27 cellular contexts compared by ENCODE assay signal in genomic region chr1:14326857-14327256, GRCh38.
"Had no signal": no experiment of that assay in that cellular context is flagged by ENCODE, and none has a peak within 500 bp of the region (broad histone marks: within the 10 kb centered on the region; RNA-seq: fewer than 3 reads in every experiment).

No MANE protein-coding gene starts in this region.

- H3K4me3 ChIP-seq: MG63 had no signal

- H3K27ac ChIP-seq: KMS-11 had no signal

- H3K27me3 ChIP-seq: MG63 had no signal

- H3K36me3 ChIP-seq: MG63 had no signal

- H3K9me3 ChIP-seq: MG63 had no signal

- DNase-seq: Karpas-422, Kasumi-1, MG63, MM.1S, MV-4-11, NCI-H1048, NCI-H1105, NCI-H1105 treated with DMSO at 0.1 percent for 48 hours, NCI-H1436, NCI-H1436 treated with DMSO at 0.1 percent for 48 hours, NCI-H1694, NCI-H1694 treated with DMSO at 0.1 percent for 48 hours, NCI-H187, NCI-H187 treated with DMSO at 0.1 percent for 48 hours, NCI-H2029, NCI-H2029 treated with DMSO at 0.1 percent for 48 hours, NCI-H2081, NCI-H2081 treated with DMSO at 0.1 percent for 48 hours, NCI-H2107, NCI-H2171, NCI-H2171 treated with DMSO at 0.1 percent for 48 hours, NCI-H2227 treated with DMSO at 0.1 percent for 48 hours, NCI-H226, NCI-H446, NCI-H446 treated with DMSO at 0.1 percent for 48 hours, NCI-H510A had no signal
